1 cellular context compared by ENCODE assay signal in the genomic region with DNA sequence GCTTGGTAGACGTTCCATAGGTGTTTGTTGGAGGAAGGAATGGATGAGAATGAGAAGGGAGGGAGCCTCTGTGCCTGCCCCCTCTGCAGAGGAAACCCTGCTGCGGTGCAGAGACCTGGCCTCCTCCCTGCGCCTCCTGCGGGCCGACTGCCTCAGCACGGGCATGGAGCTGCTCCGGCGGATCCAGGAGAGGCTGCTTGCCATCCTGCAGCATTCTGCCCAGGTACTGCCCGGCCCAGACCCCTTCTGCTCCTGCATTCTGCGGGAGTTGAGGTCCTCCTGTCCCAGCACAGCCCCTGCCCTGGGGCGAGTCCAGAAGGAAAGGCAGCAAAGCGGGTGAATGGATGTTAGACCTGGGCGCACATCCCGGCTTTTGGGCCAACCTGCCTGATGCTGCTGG.
TF ChIP-seq lines count a peak whose summit lies in the region.

No MANE protein-coding gene starts in this region.

TF ChIP-seq in GM12878, 131 proteins besides CTCF, POLR2A, EP300 and RAD21:
- TF ChIP-seq SUPT20H (IDR thresholded peaks at IDR 0.05; ENCODE audit: borderline replicate concordance, control insufficient read depth, low read depth, low read length) = no peak
- TF ChIP-seq, protein P1, sequence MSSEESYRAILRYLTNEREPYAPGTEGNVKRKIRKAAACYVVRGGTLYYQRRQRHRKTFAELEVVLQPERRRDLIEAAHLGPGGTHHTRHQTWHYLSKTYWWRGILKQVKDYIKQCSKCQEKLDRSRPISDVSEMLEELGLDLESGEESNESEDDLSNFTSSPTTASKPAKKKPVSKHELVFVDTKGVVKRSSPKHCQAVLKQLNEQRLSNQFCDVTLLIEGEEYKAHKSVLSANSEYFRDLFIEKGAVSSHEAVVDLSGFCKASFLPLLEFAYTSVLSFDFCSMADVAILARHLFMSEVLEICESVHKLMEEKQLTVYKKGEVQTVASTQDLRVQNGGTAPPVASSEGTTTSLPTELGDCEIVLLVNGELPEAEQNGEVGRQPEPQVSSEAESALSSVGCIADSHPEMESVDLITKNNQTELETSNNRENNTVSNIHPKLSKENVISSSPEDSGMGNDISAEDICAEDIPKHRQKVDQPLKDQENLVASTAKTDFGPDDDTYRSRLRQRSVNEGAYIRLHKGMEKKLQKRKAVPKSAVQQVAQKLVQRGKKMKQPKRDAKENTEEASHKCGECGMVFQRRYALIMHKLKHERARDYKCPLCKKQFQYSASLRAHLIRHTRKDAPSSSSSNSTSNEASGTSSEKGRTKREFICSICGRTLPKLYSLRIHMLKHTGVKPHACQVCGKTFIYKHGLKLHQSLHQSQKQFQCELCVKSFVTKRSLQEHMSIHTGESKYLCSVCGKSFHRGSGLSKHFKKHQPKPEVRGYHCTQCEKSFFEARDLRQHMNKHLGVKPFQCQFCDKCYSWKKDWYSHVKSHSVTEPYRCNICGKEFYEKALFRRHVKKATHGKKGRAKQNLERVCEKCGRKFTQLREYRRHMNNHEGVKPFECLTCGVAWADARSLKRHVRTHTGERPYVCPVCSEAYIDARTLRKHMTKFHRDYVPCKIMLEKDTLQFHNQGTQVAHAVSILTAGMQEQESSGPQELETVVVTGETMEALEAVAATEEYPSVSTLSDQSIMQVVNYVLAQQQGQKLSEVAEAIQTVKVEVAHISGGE (CRISPR knock-in tag; IDR thresholded peaks at IDR 0.05) = no peak
- TF ChIP-seq RBBP5 (conservative IDR thresholded peaks at IDR 0.05) = no peak
- TF ChIP-seq, protein P2, sequence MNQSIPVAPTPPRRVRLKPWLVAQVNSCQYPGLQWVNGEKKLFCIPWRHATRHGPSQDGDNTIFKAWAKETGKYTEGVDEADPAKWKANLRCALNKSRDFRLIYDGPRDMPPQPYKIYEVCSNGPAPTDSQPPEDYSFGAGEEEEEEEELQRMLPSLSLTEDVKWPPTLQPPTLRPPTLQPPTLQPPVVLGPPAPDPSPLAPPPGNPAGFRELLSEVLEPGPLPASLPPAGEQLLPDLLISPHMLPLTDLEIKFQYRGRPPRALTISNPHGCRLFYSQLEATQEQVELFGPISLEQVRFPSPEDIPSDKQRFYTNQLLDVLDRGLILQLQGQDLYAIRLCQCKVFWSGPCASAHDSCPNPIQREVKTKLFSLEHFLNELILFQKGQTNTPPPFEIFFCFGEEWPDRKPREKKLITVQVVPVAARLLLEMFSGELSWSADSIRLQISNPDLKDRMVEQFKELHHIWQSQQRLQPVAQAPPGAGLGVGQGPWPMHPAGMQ (IDR thresholded peaks at IDR 0.05; ENCODE audit: borderline replicate concordance) = no peak
- TF ChIP-seq RCOR1 (conservative IDR thresholded peaks at IDR 0.05; ENCODE audit: low read depth, low read length) = no peak
- TF ChIP-seq HDAC6 (IDR thresholded peaks at IDR 0.05; ENCODE audit: unreplicated experiment) = no peak
- TF ChIP-seq CEBPB (IDR thresholded peaks at IDR 0.05; ENCODE audit: borderline replicate concordance in 1 of 2, low read depth in 2 of 2, low read length in 2 of 2) = no peak
- TF ChIP-seq TAF1 (IDR thresholded peaks at IDR 0.05; ENCODE audit: borderline replicate concordance, low read depth, low read length) = no peak
- TF ChIP-seq BACH1 (IDR thresholded peaks at IDR 0.05; ENCODE audit: borderline replicate concordance) = no peak
- TF ChIP-seq HCFC1 (IDR thresholded peaks at IDR 0.05; ENCODE audit: low read length) = no peak
- TF ChIP-seq ETV6 (conservative IDR thresholded peaks at IDR 0.05 in 1 of 2, IDR thresholded peaks at IDR 0.05 in 1 of 2; ENCODE audit: borderline replicate concordance in 1 of 2, low read depth in 1 of 2) = no peak
- no peak for TF ChIP-seq MXI1 (IDR thresholded peaks at IDR 0.05; ENCODE audit: low read depth, low read length)
- TF ChIP-seq SMC3 (IDR thresholded peaks at IDR 0.05; ENCODE audit: borderline replicate concordance, low read length) = no peak
- TF ChIP-seq, protein P3, sequence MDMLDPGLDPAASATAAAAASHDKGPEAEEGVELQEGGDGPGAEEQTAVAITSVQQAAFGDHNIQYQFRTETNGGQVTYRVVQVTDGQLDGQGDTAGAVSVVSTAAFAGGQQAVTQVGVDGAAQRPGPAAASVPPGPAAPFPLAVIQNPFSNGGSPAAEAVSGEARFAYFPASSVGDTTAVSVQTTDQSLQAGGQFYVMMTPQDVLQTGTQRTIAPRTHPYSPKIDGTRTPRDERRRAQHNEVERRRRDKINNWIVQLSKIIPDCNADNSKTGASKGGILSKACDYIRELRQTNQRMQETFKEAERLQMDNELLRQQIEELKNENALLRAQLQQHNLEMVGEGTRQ (IDR thresholded peaks at IDR 0.05; ENCODE audit: borderline replicate concordance, low read depth, low read length) = no peak
- TF ChIP-seq MYC (IDR thresholded peaks at IDR 0.05; ENCODE audit: insufficient read depth, insufficient read length, insufficient replicate concordance, low read length, severe bottlenecking) = no peak
- no peak for TF ChIP-seq ZNF384 (IDR thresholded peaks at IDR 0.05; ENCODE audit: borderline replicate concordance, low read depth, low read length)
- TF ChIP-seq ZBTB4 (CRISPR knock-in tag; IDR thresholded peaks at IDR 0.05) = no peak
- TF ChIP-seq, protein P4, sequence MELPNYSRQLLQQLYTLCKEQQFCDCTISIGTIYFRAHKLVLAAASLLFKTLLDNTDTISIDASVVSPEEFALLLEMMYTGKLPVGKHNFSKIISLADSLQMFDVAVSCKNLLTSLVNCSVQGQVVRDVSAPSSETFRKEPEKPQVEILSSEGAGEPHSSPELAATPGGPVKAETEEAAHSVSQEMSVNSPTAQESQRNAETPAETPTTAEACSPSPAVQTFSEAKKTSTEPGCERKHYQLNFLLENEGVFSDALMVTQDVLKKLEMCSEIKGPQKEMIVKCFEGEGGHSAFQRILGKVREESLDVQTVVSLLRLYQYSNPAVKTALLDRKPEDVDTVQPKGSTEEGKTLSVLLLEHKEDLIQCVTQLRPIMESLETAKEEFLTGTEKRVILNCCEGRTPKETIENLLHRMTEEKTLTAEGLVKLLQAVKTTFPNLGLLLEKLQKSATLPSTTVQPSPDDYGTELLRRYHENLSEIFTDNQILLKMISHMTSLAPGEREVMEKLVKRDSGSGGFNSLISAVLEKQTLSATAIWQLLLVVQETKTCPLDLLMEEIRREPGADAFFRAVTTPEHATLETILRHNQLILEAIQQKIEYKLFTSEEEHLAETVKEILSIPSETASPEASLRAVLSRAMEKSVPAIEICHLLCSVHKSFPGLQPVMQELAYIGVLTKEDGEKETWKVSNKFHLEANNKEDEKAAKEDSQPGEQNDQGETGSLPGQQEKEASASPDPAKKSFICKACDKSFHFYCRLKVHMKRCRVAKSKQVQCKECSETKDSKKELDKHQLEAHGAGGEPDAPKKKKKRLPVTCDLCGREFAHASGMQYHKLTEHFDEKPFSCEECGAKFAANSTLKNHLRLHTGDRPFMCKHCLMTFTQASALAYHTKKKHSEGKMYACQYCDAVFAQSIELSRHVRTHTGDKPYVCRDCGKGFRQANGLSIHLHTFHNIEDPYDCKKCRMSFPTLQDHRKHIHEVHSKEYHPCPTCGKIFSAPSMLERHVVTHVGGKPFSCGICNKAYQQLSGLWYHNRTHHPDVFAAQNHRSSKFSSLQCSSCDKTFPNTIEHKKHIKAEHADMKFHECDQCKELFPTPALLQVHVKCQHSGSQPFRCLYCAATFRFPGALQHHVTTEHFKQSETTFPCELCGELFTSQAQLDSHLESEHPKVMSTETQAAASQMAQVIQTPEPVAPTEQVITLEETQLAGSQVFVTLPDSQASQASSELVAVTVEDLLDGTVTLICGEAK (IDR thresholded peaks at IDR 0.05; ENCODE audit: borderline replicate concordance) = no peak
- TF ChIP-seq NFXL1 (IDR thresholded peaks at IDR 0.05; ENCODE audit: borderline replicate concordance) = no peak
- no peak for TF ChIP-seq PAX5 (IDR thresholded peaks at IDR 0.05; ENCODE audit: borderline replicate concordance, low read depth, low read length)
